Comparison of ENCODE assay signal across 8 cellular contexts in the genomic region with DNA sequence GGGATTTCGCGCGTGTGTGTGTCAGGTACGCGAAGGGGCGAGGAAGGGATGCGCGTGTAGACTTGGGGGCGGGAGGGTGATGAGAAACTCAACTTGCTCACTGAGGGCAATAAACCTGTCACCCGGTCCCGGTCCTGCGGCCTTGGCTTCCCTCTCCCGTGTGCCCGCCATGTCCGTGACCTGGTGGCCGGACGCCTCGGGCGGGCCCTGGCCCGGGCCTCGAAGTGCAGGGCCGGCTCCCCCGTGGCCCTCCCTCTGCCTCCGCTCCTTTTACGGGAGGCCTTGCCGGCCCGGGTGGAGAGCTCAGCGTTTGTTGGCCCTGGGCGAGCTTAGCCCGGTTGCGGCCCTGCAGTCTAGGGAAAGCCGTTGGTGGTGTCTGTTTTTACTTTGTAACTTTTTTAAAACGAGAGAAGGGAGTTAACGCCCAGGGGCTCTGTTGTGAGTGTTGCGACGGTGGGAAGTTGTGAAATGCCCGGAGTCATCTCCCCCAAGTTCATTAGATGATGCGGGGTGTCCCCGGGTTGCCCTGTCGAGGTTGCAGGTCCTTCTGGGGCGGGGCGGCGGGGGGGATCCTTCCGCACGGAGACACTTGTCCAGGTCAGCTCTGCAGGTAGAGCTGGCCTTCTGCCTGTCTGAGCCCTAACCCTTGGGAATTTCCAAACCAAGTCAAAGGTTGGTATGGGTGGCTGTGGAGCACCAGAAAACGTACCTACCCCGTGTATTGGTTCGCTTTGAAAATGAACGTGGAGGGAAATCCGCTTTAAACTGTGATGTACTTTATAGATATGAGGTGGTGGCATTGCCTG. TPM values are rescaled to one million over a fixed set of nuclear protein-coding genes. Genes with fewer than 3 reads are reported as not detected.
DNase-seq lines count a peak whose midpoint lies in the region; ATAC-seq and TF ChIP-seq lines count a peak whose summit lies in the region.

No MANE protein-coding gene starts in this region.

- peak; percentile 5 for ATAC-seq in HG02970 (IDR thresholded peaks at IDR 0.05; ENCODE audit: low FRiP score, unreplicated experiment)
- ATAC-seq in upper lobe of right lung, result peak; percentile 66

- H3K79me2 ChIP-seq in OCI-LY3 (ENCODE audit: low read length) (peaks cover 58% of the 10 kb centered on the region), neural cell (replicated peaks; ENCODE audit: insufficient read depth, low read length) (peaks cover 43% of the 10 kb centered on the region)

- H3K27me3 ChIP-seq in OCI-LY3 (ENCODE audit: low read depth, low read length) (peaks cover 5% of the 10 kb centered on the region; the same call in 1 of the 2 replicates), neural cell (ENCODE audit: insufficient read depth, low read depth, low read length) (no peaks in the 10 kb centered on the region), upper lobe of right lung (no peaks in the 10 kb centered on the region)

- H3K4me2 ChIP-seq in OCI-LY3 (ENCODE audit: low read length) (peak overlapping the region; percentile 68), neural cell (ENCODE audit: low read length) (peak overlapping the region; percentile 74)

- H3K9me3 ChIP-seq in OCI-LY3 (ENCODE audit: insufficient read depth, low read length), result no peaks in the 10 kb centered on the region
- no peaks in the 10 kb centered on the region for H3K9me3 ChIP-seq in neural cell (ENCODE audit: low read length)
- no peaks in the 10 kb centered on the region for H3K9me3 ChIP-seq in upper lobe of right lung

- no peaks in the 10 kb centered on the region for H3K9me2 ChIP-seq in neural cell (ENCODE audit: insufficient read depth, low read length)

- H4K20me1 ChIP-seq in OCI-LY3 (ENCODE audit: insufficient read depth, low read length) (peaks cover 44% of the 10 kb centered on the region), neural cell (ENCODE audit: insufficient read depth) (no peaks in the 10 kb centered on the region)

- H3K36me3 ChIP-seq in OCI-LY3 (replicated peaks; ENCODE audit: low read depth, low read length), result peaks cover 14% of the 10 kb centered on the region
- no peaks in the 10 kb centered on the region for H3K36me3 ChIP-seq in neural cell (ENCODE audit: insufficient read depth, low read length)
- no peaks in the 10 kb centered on the region for H3K36me3 ChIP-seq in upper lobe of right lung

- H2AFZ ChIP-seq in OCI-LY3 (ENCODE audit: low read depth, low read length) (no peak overlapping the region), neural cell (ENCODE audit: low read depth, low read length) (peak overlapping the region; percentile 45)

- TF ChIP-seq RAD21 in neural cell (conservative IDR thresholded peaks at IDR 0.05), result no peak

- peak; percentile 53 for DNase-seq in NCI-H2227 (lab: John Stamatoyannopoulos, UW; ENCODE audit: unreplicated experiment)
- no peak for DNase-seq in NCI-H2227 treated with DMSO at 0.1 percent for 48 hours (lab: John Stamatoyannopoulos, UW)
- DNase-seq in activated effector memory CD4-positive, alpha-beta T cell treated with anti-CD3 and anti-CD28 coated beads, Interleukin-2, amount 50 U/mL, for 16 hours, result peak; percentile 83
- DNase-seq in fibroblast of the aortic adventitia (ENCODE audit: low read depth), result peak; percentile 38
- peak; percentile 81 for DNase-seq in upper lobe of right lung

- intact Hi-C loops in upper lobe of right lung (cut with DNase I), result no loop called here

- H3K4me1 ChIP-seq in OCI-LY3 (ENCODE audit: low read length), result peaks cover 33% of the 10 kb centered on the region
- peaks cover 23% of the 10 kb centered on the region for H3K4me1 ChIP-seq in upper lobe of right lung

- no peak for TF ChIP-seq EP300 in neural cell (conservative IDR thresholded peaks at IDR 0.05; ENCODE audit: poor library complexity, severe bottlenecking)

- H3K4me3 ChIP-seq in OCI-LY3 (ENCODE audit: low read length), result peak overlapping the region; percentile 87
- peak overlapping the region; percentile 93 for H3K4me3 ChIP-seq in fibroblast of the aortic adventitia (ENCODE audit: low read depth, low read length)
- H3K4me3 ChIP-seq in neural cell (ENCODE audit: low read length), result peak overlapping the region; percentile 96
- H3K4me3 ChIP-seq in upper lobe of right lung, result peak overlapping the region; percentile 89

- TF ChIP-seq CTCF in OCI-LY3 (IDR thresholded peaks at IDR 0.05; ENCODE audit: low read depth, low read length) (no peak), fibroblast of the aortic adventitia (IDR thresholded peaks at IDR 0.05; ENCODE audit: insufficient read depth, low read length) (no peak), neural cell (IDR thresholded peaks at IDR 0.05; ENCODE audit: poor library complexity, severe bottlenecking) (no peak), upper lobe of right lung (IDR thresholded peaks at IDR 0.05) (no peak)

- no peaks in the 10 kb centered on the region for H3F3A ChIP-seq in neural cell (ENCODE audit: insufficient read depth, low read length, poor library complexity, severe bottlenecking)

- H3K9ac ChIP-seq in OCI-LY3 (ENCODE audit: low read length) (peak overlapping the region; percentile 87), neural cell (ENCODE audit: low read length) (peak overlapping the region; percentile 89)

- H3K27ac ChIP-seq in OCI-LY3 (ENCODE audit: low read length) (peak overlapping the region; percentile 87), neural cell (ENCODE audit: low read length) (peak overlapping the region; percentile 91), upper lobe of right lung (peak overlapping the region; percentile 94)

TF ChIP-seq in neural cell, 6 proteins besides CTCF, POLR2A, EP300 and RAD21:
- TF ChIP-seq MXI1 (conservative IDR thresholded peaks at IDR 0.05; ENCODE audit: poor library complexity, severe bottlenecking), result no peak
- no peak for TF ChIP-seq SMC3 (conservative IDR thresholded peaks at IDR 0.05; ENCODE audit: poor library complexity)
- TF ChIP-seq EZH2 (IDR thresholded peaks at IDR 0.05; ENCODE audit: borderline replicate concordance, insufficient read depth, low read length, poor library complexity, severe bottlenecking), result no peak
- TF ChIP-seq POLR2AphosphoS5 (IDR thresholded peaks at IDR 0.05), result no peak
- TF ChIP-seq, protein P1, sequence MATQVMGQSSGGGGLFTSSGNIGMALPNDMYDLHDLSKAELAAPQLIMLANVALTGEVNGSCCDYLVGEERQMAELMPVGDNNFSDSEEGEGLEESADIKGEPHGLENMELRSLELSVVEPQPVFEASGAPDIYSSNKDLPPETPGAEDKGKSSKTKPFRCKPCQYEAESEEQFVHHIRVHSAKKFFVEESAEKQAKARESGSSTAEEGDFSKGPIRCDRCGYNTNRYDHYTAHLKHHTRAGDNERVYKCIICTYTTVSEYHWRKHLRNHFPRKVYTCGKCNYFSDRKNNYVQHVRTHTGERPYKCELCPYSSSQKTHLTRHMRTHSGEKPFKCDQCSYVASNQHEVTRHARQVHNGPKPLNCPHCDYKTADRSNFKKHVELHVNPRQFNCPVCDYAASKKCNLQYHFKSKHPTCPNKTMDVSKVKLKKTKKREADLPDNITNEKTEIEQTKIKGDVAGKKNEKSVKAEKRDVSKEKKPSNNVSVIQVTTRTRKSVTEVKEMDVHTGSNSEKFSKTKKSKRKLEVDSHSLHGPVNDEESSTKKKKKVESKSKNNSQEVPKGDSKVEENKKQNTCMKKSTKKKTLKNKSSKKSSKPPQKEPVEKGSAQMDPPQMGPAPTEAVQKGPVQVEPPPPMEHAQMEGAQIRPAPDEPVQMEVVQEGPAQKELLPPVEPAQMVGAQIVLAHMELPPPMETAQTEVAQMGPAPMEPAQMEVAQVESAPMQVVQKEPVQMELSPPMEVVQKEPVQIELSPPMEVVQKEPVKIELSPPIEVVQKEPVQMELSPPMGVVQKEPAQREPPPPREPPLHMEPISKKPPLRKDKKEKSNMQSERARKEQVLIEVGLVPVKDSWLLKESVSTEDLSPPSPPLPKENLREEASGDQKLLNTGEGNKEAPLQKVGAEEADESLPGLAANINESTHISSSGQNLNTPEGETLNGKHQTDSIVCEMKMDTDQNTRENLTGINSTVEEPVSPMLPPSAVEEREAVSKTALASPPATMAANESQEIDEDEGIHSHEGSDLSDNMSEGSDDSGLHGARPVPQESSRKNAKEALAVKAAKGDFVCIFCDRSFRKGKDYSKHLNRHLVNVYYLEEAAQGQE (IDR thresholded peaks at IDR 0.05; ENCODE audit: borderline replicate concordance), result peak; percentile 1
- TF ChIP-seq TAF1 (IDR thresholded peaks at IDR 0.05; ENCODE audit: low read depth), result no peak

RNA-seq across cellular contexts. Expression of a gene that starts 0.9 kb away (rescaled TPM):
- 59.6 and 99.0 TPM in 2 replicates for total RNA-seq in fibroblast of the aortic adventitia (ENCODE audit: low replicate concordance)
- 48.8 and 49.4 TPM in 2 replicates for polyA plus RNA-seq in neural cell
- polyA minus RNA-seq in neural cell, result 189 and 210 TPM in 2 replicates
- total RNA-seq in upper lobe of right lung, result 54.1 TPM
